In genomic region chr5:44536650-44537260, GRCh38 we compare ENCODE assay signal across 8 cellular contexts.
DNase-seq lines count a peak whose midpoint lies in the region; ATAC-seq, FAIRE-seq and TF ChIP-seq lines count a peak whose summit lies in the region.

No MANE protein-coding gene starts in this region.

- ATAC-seq in omental fat pad (ENCODE audit: low FRiP score), result no peak
- no peak for ATAC-seq in GM18907 (IDR thresholded peaks at IDR 0.05; ENCODE audit: unreplicated experiment)

- intact Hi-C loops in ascending aorta (cut with DNase I) (loop anchor here (5.0 kb wide), 1 partner anchor 236 kb away; no protein-coding TSS in a partner anchor), kidney (cut with DNase I) (no loop called here)

- no peaks in the 10 kb centered on the region for H3K27me3 ChIP-seq in ascending aorta

- H3K36me3 ChIP-seq in ascending aorta (no peaks in the 10 kb centered on the region), kidney (ENCODE audit: control insufficient read depth in 1 of 2, insufficient read depth in 2 of 2, low read length in 2 of 2) (no peaks in the 10 kb centered on the region)

- DNase-seq in AG04449 (ENCODE audit: low read depth, low spot score), result no peak
- DNase-seq in GM10248 (ENCODE audit: extremely low spot score), result peak; percentile 22
- peak; percentile 25 for DNase-seq in LNCaP clone FGC (ENCODE audit: low read depth)
- no peak for DNase-seq in ascending aorta (ENCODE audit: low spot score in 2 of 2)
- DNase-seq in kidney, result no peak
- no peak for DNase-seq in omental fat pad (ENCODE audit: low spot score)
- no peak for DNase-seq in stimulated activated naive CD4-positive, alpha-beta T cell (lab: John Stamatoyannopoulos, UW)

- H3K27ac ChIP-seq in ascending aorta (no peak overlapping the region), kidney (ENCODE audit: low read depth in 2 of 2, low read length in 2 of 2) (no peak overlapping the region)

- H3K4me3 ChIP-seq in AG04449 (ENCODE audit: low read depth, low read length) (no peak overlapping the region), LNCaP clone FGC (ENCODE audit: low read depth, low read length) (no peak overlapping the region), ascending aorta (no peak overlapping the region), kidney (ENCODE audit: low read length in 2 of 2) (no peak overlapping the region)

- no peak for FAIRE-seq in kidney (lab: Jason Lieb, UNC)

- H3K9me3 ChIP-seq in ascending aorta (no peaks in the 10 kb centered on the region), kidney (ENCODE audit: control insufficient read depth in 1 of 2, low read length in 2 of 2) (no peaks in the 10 kb centered on the region)

- no peaks in the 10 kb centered on the region for H3K4me1 ChIP-seq in ascending aorta
- H3K4me1 ChIP-seq in kidney (ENCODE audit: control insufficient read depth in 1 of 2, insufficient read depth in 1 of 2, low read depth in 1 of 2, low read length in 2 of 2), result no peaks in the 10 kb centered on the region

- TF ChIP-seq CTCF in AG04449 (IDR thresholded peaks at IDR 0.05; ENCODE audit: insufficient read depth, low read length, missing control alignments), result peak; percentile 3
- TF ChIP-seq CTCF in GM10248 (IDR thresholded peaks at IDR 0.05; ENCODE audit: control extremely low read depth, extremely low read depth, low read depth, missing control alignments), result peak; percentile 63
- TF ChIP-seq CTCF in LNCaP clone FGC (IDR thresholded peaks at IDR 0.05; ENCODE audit: control insufficient read depth, extremely low read depth, insufficient read depth), result peak; percentile 74
- TF ChIP-seq CTCF in ascending aorta (IDR thresholded peaks at IDR 0.05), result peak in 2 of 3 experiments; percentile 29 to 51
- TF ChIP-seq CTCF in kidney (IDR thresholded peaks at IDR 0.05; ENCODE audit: borderline replicate concordance, extremely low read depth, insufficient read depth), result peak; percentile 41
- no peak for TF ChIP-seq CTCF in omental fat pad (IDR thresholded peaks at IDR 0.05)

- CTCF ChIA-PET in AG04449 (lab: Yijun Ruan, JAX) (interaction anchor here (0.5 kb wide), 1 partner anchor 101 kb away, joined by 3 read pairs; no protein-coding TSS in a partner anchor), GM10248 (lab: Yijun Ruan, JAX) (interaction anchor here (1.3 to 2.2 kb wide), 3 partner anchors 67 to 237 kb away, joined by 3 to 8 read pairs (median 6); no protein-coding TSS in a partner anchor)

- POLR2A ChIA-PET in AG04449 (lab: Yijun Ruan, JAX), result no interaction called here
- POLR2A ChIA-PET in GM10248 (lab: Yijun Ruan, JAX), result no interaction called here

- H3K9ac ChIP-seq in kidney (ENCODE audit: low read length in 2 of 2), result no peak overlapping the region

Comparison
In these comparisons a context has a peak if more than half of its experiments do, and no peak if none do; other contexts are left out.
1. DNase-seq: peak in GM10248 (single experiment) and LNCaP clone FGC (single experiment); none in AG04449 (single experiment), ascending aorta (0 of 2), kidney (single experiment), omental fat pad (single experiment) and stimulated activated naive CD4-positive, alpha-beta T cell (0 of 6).
2. CTCF ChIP-seq: peak in AG04449 (single experiment), GM10248 (single experiment), LNCaP clone FGC (single experiment), ascending aorta (2 of 3) and kidney (single experiment); none in omental fat pad (0 of 3).